In the genomic region with DNA sequence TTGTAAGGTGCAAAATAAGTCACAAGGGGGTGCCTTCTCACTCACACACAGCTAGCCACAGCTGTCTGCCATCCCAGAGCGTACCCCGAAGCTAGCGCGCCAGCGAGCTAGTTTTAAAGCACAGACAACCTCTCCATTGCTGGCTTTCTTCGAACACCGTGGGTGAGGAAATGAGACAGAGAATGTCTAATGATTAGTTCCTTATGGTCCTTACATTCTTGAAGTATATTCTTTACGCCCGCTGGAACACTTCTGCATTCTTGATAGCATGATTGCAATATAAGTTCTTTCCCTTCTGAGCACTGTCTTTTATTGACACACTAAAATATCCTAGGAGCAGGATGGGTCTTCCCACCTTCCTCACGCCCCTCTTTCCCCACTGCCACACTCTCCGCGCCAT, we compare ENCODE assay signal across 24 cellular contexts.
DNase-seq lines count a peak whose midpoint lies in the region; ATAC-seq, FAIRE-seq and TF ChIP-seq lines count a peak whose summit lies in the region.
"Had no signal": no experiment of that assay in that cellular context is flagged by ENCODE, and none has a peak within 500 bp of the region (broad histone marks: within the 10 kb centered on the region; RNA-seq: fewer than 3 reads in every experiment).

No MANE protein-coding gene starts in this region.

- RAD21 ChIA-PET in HCT116 (lab: Charles Lee; ENCODE audit: low non-redundant PET in 1 of 2, low total read pairs in 2 of 2, uncharacterized antibody in 2 of 2, unreplicated experiment in 2 of 2): no interaction called here

- no peaks in the 10 kb centered on the region for H3K27me3 ChIP-seq in HCT116 (ENCODE audit: insufficient read depth, low read length)
- no peaks in the 10 kb centered on the region for H3K27me3 ChIP-seq in H1 (replicated peaks in 1 of 4; ENCODE audit: control insufficient read depth in 3 of 4, extremely low read depth in 1 of 4, insufficient read depth in 3 of 4, low read length in 3 of 4)
- H3K27me3 ChIP-seq: colonic mucosa, pancreas, right lobe of liver had no signal

- H3K36me3 ChIP-seq in HCT116 (ENCODE audit: control insufficient read depth in 1 of 2, insufficient read depth in 2 of 2, low read length in 2 of 2) (no peaks in the 10 kb centered on the region), H1 (ENCODE audit: control insufficient read depth in 2 of 4, insufficient read depth in 4 of 4, low read length in 3 of 4) (no peaks in the 10 kb centered on the region)
- H3K36me3 ChIP-seq: colonic mucosa, HAP-1, pancreas, right lobe of liver had no signal

- H3K9ac ChIP-seq in HCT116 (ENCODE audit: low read length) (no peak overlapping the region), H1 (replicated peaks in 1 of 4; ENCODE audit: extremely low read depth in 1 of 4, low read depth in 3 of 4, low read length in 3 of 4) (no peak overlapping the region)
- H3K9ac ChIP-seq: KMS-11, SK-N-SH had no signal

- H3K4ac ChIP-seq in H1 (replicated peaks; ENCODE audit: insufficient read length, low read depth, low read length): no peak overlapping the region

- DNase-seq in AG08395 (ENCODE audit: low spot score) (peak; percentile 38), HCT116 (ENCODE audit: low read depth, low spot score) (no peak), H1 (ENCODE audit: low read depth in 1 of 2, low spot score in 2 of 2) (no peak), erythroblast (lab: John Stamatoyannopoulos, UW) (no peak), ACHN (no peak), NCI-H146 treated with DMSO at 0.1 percent for 48 hours (lab: John Stamatoyannopoulos, UW; ENCODE audit: unreplicated experiment) (no peak)
- DNase-seq: activated CD4-positive, alpha-beta memory T cell treated with anti-CD3 and anti-CD28 coated beads, Interleukin-2, amount 10 ng/mL, durations not matched to agents 7 days and 5 days; activated naive CD4-positive, alpha-beta T cell treated with Interleukin-2 at 50 U/mL for 16 hours; activated T-cell treated with anti-CD3 and anti-CD28 coated beads, Interleukin-2, amount 50 U/mL, for 4 hours; AML-193; colonic mucosa; EL; naive B cell; NCI-H2029 treated with DMSO at 0.1 percent for 48 hours; NCI-H524; pancreas; right lobe of liver; SK-N-SH had no signal

- TF ChIP-seq EP300 in H1 (IDR thresholded peaks at IDR 0.05; ENCODE audit: borderline replicate concordance in 1 of 2, low read depth in 2 of 2, low read length in 2 of 2): no peak

- peak overlapping the region; percentile 26 to 82 (median 63) for H3K27ac Mint-ChIP-seq in nephron
- H3K27ac Mint-ChIP-seq: activated CD4-positive, alpha-beta memory T cell treated with anti-CD3 and anti-CD28 coated beads, Interleukin-2, amount 10 ng/mL, durations not matched to agents 7 days and 5 days had no signal

- BruUV-seq in HCT116 (replicated peaks; lab: Mats Ljungman, UMichigan): no TSS peak

- H4K20me1 ChIP-seq in HCT116 (ENCODE audit: insufficient read depth) (no peaks in the 10 kb centered on the region), H1 (replicated peaks in 1 of 2; ENCODE audit: control insufficient read depth in 1 of 2, insufficient read depth in 2 of 2, low read length in 2 of 2) (no peaks in the 10 kb centered on the region)

- H3K23ac ChIP-seq in H1 (ENCODE audit: insufficient read length): no peak overlapping the region

- H3K4me3 ChIP-seq in HCT116 (replicated peaks in 1 of 2; ENCODE audit: low read depth in 1 of 2, low read length in 2 of 2): no peak overlapping the region
- H3K4me3 ChIP-seq in H1 (ENCODE audit: extremely low read depth in 1 of 4, insufficient read depth in 2 of 4, low read depth in 3 of 4, low read length in 4 of 4): no peak overlapping the region
- H3K4me3 ChIP-seq: colonic mucosa, HAP-1, pancreas, right lobe of liver had no signal

- peak overlapping the region in 2 of 3 experiments; percentile 21 to 57 for H3K4me3 Mint-ChIP-seq in nephron
- H3K4me3 Mint-ChIP-seq: activated CD4-positive, alpha-beta memory T cell treated with anti-CD3 and anti-CD28 coated beads, Interleukin-2, amount 10 ng/mL, durations not matched to agents 7 days and 5 days; activated T-cell treated with anti-CD3 and anti-CD28 coated beads, Interleukin-2, amount 50 U/mL, for 4 hours; naive B cell had no signal

- TF ChIP-seq POLR2A in HCT116 (IDR thresholded peaks at IDR 0.05; ENCODE audit: borderline replicate concordance, extremely low read depth, insufficient read depth, insufficient read length) (no peak), H1 (IDR thresholded peaks at IDR 0.05; ENCODE audit: control extremely low read depth in 1 of 2, low read depth in 2 of 2, low read length in 2 of 2) (no peak), erythroblast (IDR thresholded peaks at IDR 0.05; ENCODE audit: low read length) (no peak)

- no peak overlapping the region for H4K8ac ChIP-seq in H1 (ENCODE audit: extremely low read depth, insufficient read depth, low read length)

- no peak overlapping the region for H3K14ac ChIP-seq in H1 (ENCODE audit: insufficient read length)

- H2BK5ac ChIP-seq in H1 (ENCODE audit: low read depth, low read length): no peak overlapping the region

- H3K27ac ChIP-seq in HCT116 (ENCODE audit: low read depth, low read length): no peak overlapping the region
- H3K27ac ChIP-seq in H1 (ENCODE audit: low read depth, low read length): no peak overlapping the region
- H3K27ac ChIP-seq: colonic mucosa, KMS-11, pancreas, right lobe of liver, VCaP had no signal

- H2BK20ac ChIP-seq in H1 (ENCODE audit: low read length): no peak overlapping the region

- TF ChIP-seq RAD21 in HCT116 (IDR thresholded peaks at IDR 0.05; ENCODE audit: low read depth): 0 out of 2 replicates have a peak, but pooled peaks have one; percentile 14
- TF ChIP-seq RAD21 in H1 (IDR thresholded peaks at IDR 0.05 in 1 of 2, conservative IDR thresholded peaks at IDR 0.05 in 1 of 2; ENCODE audit: low read depth in 2 of 2, low read length in 2 of 2): peak; percentile 7 to 44; a peak in 2 of 4 replicates

- ATAC-seq in HCT116 (no peak), HG03097 (IDR thresholded peaks at IDR 0.05; ENCODE audit: low FRiP score, unreplicated experiment) (no peak)
- ATAC-seq: activated T-cell treated with anti-CD3 and anti-CD28 coated beads, Interleukin-2, amount 50 U/mL, for 4 hours; pancreas had no signal

- H3K79me2 ChIP-seq in HCT116 (ENCODE audit: insufficient read depth, low read length) (no peaks in the 10 kb centered on the region), H1 (ENCODE audit: control insufficient read depth in 1 of 2, insufficient read depth in 2 of 2, low read length in 2 of 2) (no peaks in the 10 kb centered on the region)

- H4K91ac ChIP-seq in H1 (replicated peaks; ENCODE audit: insufficient read length, low read length): no peak overlapping the region

- POLR2A ChIA-PET in HCT116 (lab: Charles Lee) (no interaction called here), H1 (lab: Charles Lee; ENCODE audit: partially characterized antibody) (no interaction called here)

- FAIRE-seq in H1 (lab: Jason Lieb, UNC): no peak
- FAIRE-seq: HTR-8/SVneo, pancreas had no signal

- no peaks in the 10 kb centered on the region for H3K79me1 ChIP-seq in H1 (ENCODE audit: low read depth, low read length)

- no peak overlapping the region for H4K5ac ChIP-seq in H1 (ENCODE audit: insufficient read length, low read depth, low read length)

- 92% methylated on average over 12 of the region's 12 CpGs; no CpG with 5 or more reads in 1 of the 2 experiments for WGBS in H1 (ENCODE audit: extremely low coverage in 1 of 2, insufficient coverage in 1 of 2, insufficient read length in 1 of 2, insufficient replicate concordance in 2 of 2, low coverage in 1 of 2, low lambda C conversion rate in 2 of 2, missing lambda C conversion rate in 1 of 2), 2 experiments

- H2BK12ac ChIP-seq in H1 (ENCODE audit: low read depth, low read length): no peak overlapping the region

- H3K18ac ChIP-seq in H1 (ENCODE audit: extremely low read depth, low read length): no peak overlapping the region

- intact Hi-C loops in HCT116 (cut with micrococcal nuclease): no loop called here

- H2BK15ac ChIP-seq in H1 (ENCODE audit: low read length): no peak overlapping the region

- H3K4me2 ChIP-seq in HCT116 (ENCODE audit: low read length) (no peak overlapping the region), H1 (ENCODE audit: insufficient read depth in 1 of 2, low read depth in 2 of 2, low read length in 2 of 2) (no peak overlapping the region)
- H3K4me2 ChIP-seq: KMS-11, SK-N-SH had no signal

- H2AK5ac ChIP-seq in H1 (ENCODE audit: low read depth, low read length): no peak overlapping the region

- H3K9me3 ChIP-seq in HCT116 (ENCODE audit: control insufficient read depth in 1 of 2, insufficient read depth in 1 of 2, low read depth in 1 of 2, low read length in 2 of 2) (no peaks in the 10 kb centered on the region), H1 (ENCODE audit: insufficient read depth in 2 of 2, low read depth in 1 of 2, low read length in 1 of 2) (no peaks in the 10 kb centered on the region)
- H3K9me3 ChIP-seq: colonic mucosa, HAP-1, pancreas, right lobe of liver, SK-N-SH had no signal

- H3K27me3 Mint-ChIP-seq in nephron (ENCODE audit: low read depth): peaks cover 7% of the 10 kb centered on the region
- H3K27me3 Mint-ChIP-seq: activated CD4-positive, alpha-beta memory T cell treated with anti-CD3 and anti-CD28 coated beads, Interleukin-2, amount 10 ng/mL, durations not matched to agents 7 days and 5 days; naive B cell had no signal

- H2BK120ac ChIP-seq in H1 (replicated peaks; ENCODE audit: low read depth, low read length): no peak overlapping the region

- no peaks in the 10 kb centered on the region for H3K9me3 Mint-ChIP-seq in nephron
- H3K9me3 Mint-ChIP-seq: activated CD4-positive, alpha-beta memory T cell treated with anti-CD3 and anti-CD28 coated beads, Interleukin-2, amount 10 ng/mL, durations not matched to agents 7 days and 5 days; activated T-cell treated with anti-CD3 and anti-CD28 coated beads, Interleukin-2, amount 50 U/mL, for 4 hours had no signal

- H3K9me2 ChIP-seq in HCT116 (ENCODE audit: insufficient read depth): no peaks in the 10 kb centered on the region
- H3K9me2 ChIP-seq: SK-N-SH had no signal

- 0 out of 2 replicates have a peak, but pooled peaks cover 2% of the 10 kb centered on the region for H3K23me2 ChIP-seq in H1 (ENCODE audit: low read depth, low read length)

- H2AFZ ChIP-seq in HCT116 (ENCODE audit: low read depth, low read length, poor library complexity, severe bottlenecking): no peak overlapping the region
- no peak overlapping the region for H2AFZ ChIP-seq in H1 (ENCODE audit: low read length)

- H3K36me3 Mint-ChIP-seq in nephron (ENCODE audit: low read depth): no peaks in the 10 kb centered on the region

- no peak overlapping the region for H3K56ac ChIP-seq in H1 (replicated peaks; ENCODE audit: insufficient read length, low read depth, low read length)

- CTCF ChIA-PET in HCT116 (lab: Charles Lee): no interaction called here
- CTCF ChIA-PET in H1 (lab: Charles Lee; ENCODE audit: partially characterized antibody): interaction anchor here (0.7 to 5.6 kb wide), 5 partner anchors 10 to 127 kb away, joined by 3 to 30 read pairs (median 3); no protein-coding TSS in a partner anchor

- peaks cover 51% of the 10 kb centered on the region for H3K4me1 Mint-ChIP-seq in nephron

- TF ChIP-seq CTCF in HCT116 (IDR thresholded peaks at IDR 0.05 in 2 of 3, conservative IDR thresholded peaks at IDR 0.05 in 1 of 3; ENCODE audit: borderline replicate concordance in 1 of 3, insufficient read depth in 1 of 3, low read depth in 2 of 3, low read length in 2 of 3): no peak
- peak in 1 of 3 experiments; percentile 13; a peak in 1 of 4 replicates for TF ChIP-seq CTCF in H1 (IDR thresholded peaks at IDR 0.05; ENCODE audit: control extremely low read depth in 1 of 3, insufficient read depth in 1 of 3, low read depth in 1 of 3, low read length in 3 of 3)
- no peak for TF ChIP-seq CTCF in nephron (IDR thresholded peaks at IDR 0.05; ENCODE audit: unreplicated experiment in 3 of 3)

- in situ Hi-C loops in ACHN (cut with HindIII; ENCODE audit: low pct_ligation_motif_present, low pct_unique_long_range_greater_than_20kb, low sequenced_read_pairs): no loop called here

- no peaks in the 10 kb centered on the region for H3K4me1 ChIP-seq in HCT116 (ENCODE audit: control insufficient read depth in 1 of 2, insufficient read depth in 2 of 2, low read length in 2 of 2)
- peaks cover 0 to 5% (median 2%) of the 10 kb centered on the region in 4 experiments; a peak in 1 of 7 replicates for H3K4me1 ChIP-seq in H1 (replicated peaks in 1 of 4; ENCODE audit: control insufficient read depth in 3 of 4, insufficient read depth in 4 of 4, low read length in 3 of 4)
- H3K4me1 ChIP-seq: colonic mucosa, HAP-1, pancreas, right lobe of liver had no signal
